In the genomic region with DNA sequence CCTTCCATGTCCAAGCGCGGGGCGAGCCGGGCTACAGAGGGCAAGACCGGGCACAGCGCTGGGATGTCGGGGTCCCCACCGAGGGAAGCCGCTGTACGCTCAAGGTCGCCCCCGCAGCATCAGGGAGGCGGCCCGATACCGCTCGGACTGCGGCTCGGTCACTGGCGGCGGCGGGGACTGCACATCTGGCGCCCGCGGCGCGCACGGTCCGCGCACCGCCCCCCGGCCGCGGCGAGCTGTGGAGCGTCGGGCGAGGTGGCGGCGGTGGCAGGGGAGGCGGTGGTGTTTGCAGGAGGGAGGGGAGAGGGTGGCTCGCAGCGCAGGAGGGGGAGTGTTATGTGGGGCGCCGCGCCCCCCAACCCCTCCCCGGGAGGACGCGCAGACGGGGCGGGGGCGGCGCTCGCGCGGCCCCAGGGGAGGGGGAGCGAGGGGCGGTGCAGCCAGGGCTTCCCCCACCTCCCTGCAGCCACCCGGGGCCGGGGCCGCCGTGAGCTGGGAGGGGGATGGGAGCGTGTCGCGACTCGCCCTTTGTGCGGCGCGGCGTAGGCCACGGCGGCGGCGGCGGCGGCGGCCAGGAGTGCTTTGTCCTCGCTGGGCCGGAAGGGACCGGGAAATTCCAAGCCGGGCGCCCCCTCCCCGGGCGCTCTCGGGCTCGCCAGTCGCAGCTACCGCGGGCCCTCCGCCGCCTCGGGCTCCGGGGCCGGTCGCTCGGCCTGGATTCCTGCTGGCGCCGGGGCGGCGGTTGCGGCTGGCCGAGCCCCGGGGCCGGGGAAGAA, we compare ENCODE assay signal across 1 cellular context.
TF ChIP-seq lines count a peak whose summit lies in the region.

A gene (minus strand): TSS at position 309 of the 776 bp plus-strand sequence. CDS start 301 bp downstream, at position 8.

TF ChIP-seq in HepG2, 621 proteins besides CTCF, POLR2A, EP300 and RAD21 (continued from another document and continues in another):
- TF ChIP-seq AGO1 (IDR thresholded peaks at IDR 0.05; ENCODE audit: low read depth, low read length, poor library complexity, severe bottlenecking) (no peak), ZNF17 (CRISPR knock-in tag; IDR thresholded peaks at IDR 0.05) (no peak), ZNF354B (CRISPR knock-in tag; IDR thresholded peaks at IDR 0.05) (no peak), SALL2 (CRISPR knock-in tag; IDR thresholded peaks at IDR 0.05) (no peak), CENPX (CRISPR knock-in tag; IDR thresholded peaks at IDR 0.05) (no peak), ZFP90 (CRISPR knock-in tag; IDR thresholded peaks at IDR 0.05; ENCODE audit: borderline replicate concordance) (0 out of 2 replicates have a peak, but pooled peaks have one; percentile 8), ISL2 (CRISPR knock-in tag; IDR thresholded peaks at IDR 0.05) (no peak), ZNF335 (CRISPR knock-in tag; IDR thresholded peaks at IDR 0.05) (no peak), ONECUT2 (CRISPR knock-in tag; IDR thresholded peaks at IDR 0.05) (no peak), PHF20 (CRISPR knock-in tag; IDR thresholded peaks at IDR 0.05) (no peak), ZNF790 (CRISPR knock-in tag; IDR thresholded peaks at IDR 0.05; ENCODE audit: borderline replicate concordance) (no peak), ZNF563 (CRISPR knock-in tag; IDR thresholded peaks at IDR 0.05) (no peak), ZNF891 (CRISPR knock-in tag; IDR thresholded peaks at IDR 0.05) (no peak), SP4 (CRISPR knock-in tag; IDR thresholded peaks at IDR 0.05) (peak; percentile 35; the same call in 1 of the 2 replicates), MAFG (CRISPR knock-in tag; IDR thresholded peaks at IDR 0.05) (no peak), ZNF577 (CRISPR knock-in tag; IDR thresholded peaks at IDR 0.05; ENCODE audit: borderline replicate concordance, low read depth) (no peak), PHF21A (CRISPR knock-in tag; IDR thresholded peaks at IDR 0.05) (no peak), ZNF879 (CRISPR knock-in tag; IDR thresholded peaks at IDR 0.05) (no peak), ZZZ3 (CRISPR knock-in tag; IDR thresholded peaks at IDR 0.05; ENCODE audit: borderline replicate concordance) (no peak), ZNF607 (CRISPR knock-in tag; IDR thresholded peaks at IDR 0.05; ENCODE audit: borderline replicate concordance) (no peak), ZFP82 (CRISPR knock-in tag; IDR thresholded peaks at IDR 0.05; ENCODE audit: borderline replicate concordance) (no peak; the same call in 1 of the 2 replicates)
- TF ChIP-seq, protein P1, sequence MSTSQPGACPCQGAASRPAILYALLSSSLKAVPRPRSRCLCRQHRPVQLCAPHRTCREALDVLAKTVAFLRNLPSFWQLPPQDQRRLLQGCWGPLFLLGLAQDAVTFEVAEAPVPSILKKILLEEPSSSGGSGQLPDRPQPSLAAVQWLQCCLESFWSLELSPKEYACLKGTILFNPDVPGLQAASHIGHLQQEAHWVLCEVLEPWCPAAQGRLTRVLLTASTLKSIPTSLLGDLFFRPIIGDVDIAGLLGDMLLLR (CRISPR knock-in tag; IDR thresholded peaks at IDR 0.05), result no peak
- TF ChIP-seq, protein P2, sequence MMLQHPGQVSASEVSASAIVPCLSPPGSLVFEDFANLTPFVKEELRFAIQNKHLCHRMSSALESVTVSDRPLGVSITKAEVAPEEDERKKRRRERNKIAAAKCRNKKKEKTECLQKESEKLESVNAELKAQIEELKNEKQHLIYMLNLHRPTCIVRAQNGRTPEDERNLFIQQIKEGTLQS (CRISPR knock-in tag; IDR thresholded peaks at IDR 0.05), result no peak
- TF ChIP-seq, protein P3, sequence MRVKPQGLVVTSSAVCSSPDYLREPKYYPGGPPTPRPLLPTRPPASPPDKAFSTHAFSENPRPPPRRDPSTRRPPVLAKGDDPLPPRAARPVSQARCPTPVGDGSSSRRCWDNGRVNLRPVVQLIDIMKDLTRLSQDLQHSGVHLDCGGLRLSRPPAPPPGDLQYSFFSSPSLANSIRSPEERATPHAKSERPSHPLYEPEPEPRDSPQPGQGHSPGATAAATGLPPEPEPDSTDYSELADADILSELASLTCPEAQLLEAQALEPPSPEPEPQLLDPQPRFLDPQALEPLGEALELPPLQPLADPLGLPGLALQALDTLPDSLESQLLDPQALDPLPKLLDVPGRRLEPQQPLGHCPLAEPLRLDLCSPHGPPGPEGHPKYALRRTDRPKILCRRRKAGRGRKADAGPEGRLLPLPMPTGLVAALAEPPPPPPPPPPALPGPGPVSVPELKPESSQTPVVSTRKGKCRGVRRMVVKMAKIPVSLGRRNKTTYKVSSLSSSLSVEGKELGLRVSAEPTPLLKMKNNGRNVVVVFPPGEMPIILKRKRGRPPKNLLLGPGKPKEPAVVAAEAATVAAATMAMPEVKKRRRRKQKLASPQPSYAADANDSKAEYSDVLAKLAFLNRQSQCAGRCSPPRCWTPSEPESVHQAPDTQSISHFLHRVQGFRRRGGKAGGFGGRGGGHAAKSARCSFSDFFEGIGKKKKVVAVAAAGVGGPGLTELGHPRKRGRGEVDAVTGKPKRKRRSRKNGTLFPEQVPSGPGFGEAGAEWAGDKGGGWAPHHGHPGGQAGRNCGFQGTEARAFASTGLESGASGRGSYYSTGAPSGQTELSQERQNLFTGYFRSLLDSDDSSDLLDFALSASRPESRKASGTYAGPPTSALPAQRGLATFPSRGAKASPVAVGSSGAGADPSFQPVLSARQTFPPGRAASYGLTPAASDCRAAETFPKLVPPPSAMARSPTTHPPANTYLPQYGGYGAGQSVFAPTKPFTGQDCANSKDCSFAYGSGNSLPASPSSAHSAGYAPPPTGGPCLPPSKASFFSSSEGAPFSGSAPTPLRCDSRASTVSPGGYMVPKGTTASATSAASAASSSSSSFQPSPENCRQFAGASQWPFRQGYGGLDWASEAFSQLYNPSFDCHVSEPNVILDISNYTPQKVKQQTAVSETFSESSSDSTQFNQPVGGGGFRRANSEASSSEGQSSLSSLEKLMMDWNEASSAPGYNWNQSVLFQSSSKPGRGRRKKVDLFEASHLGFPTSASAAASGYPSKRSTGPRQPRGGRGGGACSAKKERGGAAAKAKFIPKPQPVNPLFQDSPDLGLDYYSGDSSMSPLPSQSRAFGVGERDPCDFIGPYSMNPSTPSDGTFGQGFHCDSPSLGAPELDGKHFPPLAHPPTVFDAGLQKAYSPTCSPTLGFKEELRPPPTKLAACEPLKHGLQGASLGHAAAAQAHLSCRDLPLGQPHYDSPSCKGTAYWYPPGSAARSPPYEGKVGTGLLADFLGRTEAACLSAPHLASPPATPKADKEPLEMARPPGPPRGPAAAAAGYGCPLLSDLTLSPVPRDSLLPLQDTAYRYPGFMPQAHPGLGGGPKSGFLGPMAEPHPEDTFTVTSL (CRISPR knock-in tag; IDR thresholded peaks at IDR 0.05; ENCODE audit: borderline replicate concordance), result no peak
- TF ChIP-seq, protein P4, sequence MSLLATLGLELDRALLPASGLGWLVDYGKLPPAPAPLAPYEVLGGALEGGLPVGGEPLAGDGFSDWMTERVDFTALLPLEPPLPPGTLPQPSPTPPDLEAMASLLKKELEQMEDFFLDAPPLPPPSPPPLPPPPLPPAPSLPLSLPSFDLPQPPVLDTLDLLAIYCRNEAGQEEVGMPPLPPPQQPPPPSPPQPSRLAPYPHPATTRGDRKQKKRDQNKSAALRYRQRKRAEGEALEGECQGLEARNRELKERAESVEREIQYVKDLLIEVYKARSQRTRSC (CRISPR knock-in tag; IDR thresholded peaks at IDR 0.05; ENCODE audit: low read depth), result no peak
- TF ChIP-seq, protein P5, sequence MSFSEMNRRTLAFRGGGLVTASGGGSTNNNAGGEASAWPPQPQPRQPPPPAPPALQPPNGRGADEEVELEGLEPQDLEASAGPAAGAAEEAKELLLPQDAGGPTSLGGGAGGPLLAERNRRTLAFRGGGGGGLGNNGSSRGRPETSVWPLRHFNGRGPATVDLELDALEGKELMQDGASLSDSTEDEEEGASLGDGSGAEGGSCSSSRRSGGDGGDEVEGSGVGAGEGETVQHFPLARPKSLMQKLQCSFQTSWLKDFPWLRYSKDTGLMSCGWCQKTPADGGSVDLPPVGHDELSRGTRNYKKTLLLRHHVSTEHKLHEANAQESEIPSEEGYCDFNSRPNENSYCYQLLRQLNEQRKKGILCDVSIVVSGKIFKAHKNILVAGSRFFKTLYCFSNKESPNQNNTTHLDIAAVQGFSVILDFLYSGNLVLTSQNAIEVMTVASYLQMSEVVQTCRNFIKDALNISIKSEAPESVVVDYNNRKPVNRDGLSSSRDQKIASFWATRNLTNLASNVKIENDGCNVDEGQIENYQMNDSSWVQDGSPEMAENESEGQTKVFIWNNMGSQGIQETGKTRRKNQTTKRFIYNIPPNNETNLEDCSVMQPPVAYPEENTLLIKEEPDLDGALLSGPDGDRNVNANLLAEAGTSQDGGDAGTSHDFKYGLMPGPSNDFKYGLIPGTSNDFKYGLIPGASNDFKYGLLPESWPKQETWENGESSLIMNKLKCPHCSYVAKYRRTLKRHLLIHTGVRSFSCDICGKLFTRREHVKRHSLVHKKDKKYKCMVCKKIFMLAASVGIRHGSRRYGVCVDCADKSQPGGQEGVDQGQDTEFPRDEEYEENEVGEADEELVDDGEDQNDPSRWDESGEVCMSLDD (CRISPR knock-in tag; IDR thresholded peaks at IDR 0.05; ENCODE audit: borderline replicate concordance), result peak; percentile 43; the same call in 1 of the 2 replicates
- TF ChIP-seq, protein P6, sequence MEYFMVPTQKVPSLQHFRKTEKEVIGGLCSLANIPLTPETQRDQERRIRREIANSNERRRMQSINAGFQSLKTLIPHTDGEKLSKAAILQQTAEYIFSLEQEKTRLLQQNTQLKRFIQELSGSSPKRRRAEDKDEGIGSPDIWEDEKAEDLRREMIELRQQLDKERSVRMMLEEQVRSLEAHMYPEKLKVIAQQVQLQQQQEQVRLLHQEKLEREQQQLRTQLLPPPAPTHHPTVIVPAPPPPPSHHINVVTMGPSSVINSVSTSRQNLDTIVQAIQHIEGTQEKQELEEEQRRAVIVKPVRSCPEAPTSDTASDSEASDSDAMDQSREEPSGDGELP (IDR thresholded peaks at IDR 0.05; ENCODE audit: borderline replicate concordance, low read depth), result no peak
- TF ChIP-seq, protein P7, sequence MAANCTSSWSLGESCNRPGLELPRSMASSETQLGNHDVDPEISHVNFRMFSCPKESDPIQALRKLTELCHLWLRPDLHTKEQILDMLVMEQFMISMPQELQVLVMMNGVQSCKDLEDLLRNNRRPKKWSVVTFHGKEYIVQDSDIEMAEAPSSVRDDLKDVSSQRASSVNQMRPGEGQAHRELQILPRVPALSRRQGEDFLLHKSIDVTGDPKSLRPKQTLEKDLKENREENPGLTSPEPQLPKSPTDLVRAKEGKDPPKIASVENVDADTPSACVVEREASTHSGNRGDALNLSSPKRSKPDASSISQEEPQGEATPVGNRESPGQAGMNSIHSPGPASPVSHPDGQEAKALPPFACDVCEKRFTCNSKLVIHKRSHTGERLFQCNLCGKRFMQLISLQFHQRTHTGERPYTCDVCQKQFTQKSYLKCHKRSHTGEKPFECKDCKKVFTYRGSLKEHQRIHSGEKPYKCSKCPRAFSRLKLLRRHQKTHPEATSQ (CRISPR knock-in tag; IDR thresholded peaks at IDR 0.05; ENCODE audit: borderline replicate concordance), result no peak
- TF ChIP-seq, protein P8, sequence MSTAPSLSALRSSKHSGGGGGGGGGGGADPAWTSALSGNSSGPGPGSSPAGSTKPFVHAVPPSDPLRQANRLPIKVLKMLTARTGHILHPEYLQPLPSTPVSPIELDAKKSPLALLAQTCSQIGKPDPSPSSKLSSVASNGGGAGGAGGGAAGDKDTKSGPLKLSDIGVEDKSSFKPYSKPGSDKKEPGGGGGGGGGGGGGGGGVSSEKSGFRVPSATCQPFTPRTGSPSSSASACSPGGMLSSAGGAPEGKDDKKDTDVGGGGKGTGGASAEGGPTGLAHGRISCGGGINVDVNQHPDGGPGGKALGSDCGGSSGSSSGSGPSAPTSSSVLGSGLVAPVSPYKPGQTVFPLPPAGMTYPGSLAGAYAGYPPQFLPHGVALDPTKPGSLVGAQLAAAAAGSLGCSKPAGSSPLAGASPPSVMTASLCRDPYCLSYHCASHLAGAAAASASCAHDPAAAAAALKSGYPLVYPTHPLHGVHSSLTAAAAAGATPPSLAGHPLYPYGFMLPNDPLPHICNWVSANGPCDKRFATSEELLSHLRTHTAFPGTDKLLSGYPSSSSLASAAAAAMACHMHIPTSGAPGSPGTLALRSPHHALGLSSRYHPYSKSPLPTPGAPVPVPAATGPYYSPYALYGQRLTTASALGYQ (CRISPR knock-in tag; IDR thresholded peaks at IDR 0.05), result no peak
- TF ChIP-seq, protein P9, sequence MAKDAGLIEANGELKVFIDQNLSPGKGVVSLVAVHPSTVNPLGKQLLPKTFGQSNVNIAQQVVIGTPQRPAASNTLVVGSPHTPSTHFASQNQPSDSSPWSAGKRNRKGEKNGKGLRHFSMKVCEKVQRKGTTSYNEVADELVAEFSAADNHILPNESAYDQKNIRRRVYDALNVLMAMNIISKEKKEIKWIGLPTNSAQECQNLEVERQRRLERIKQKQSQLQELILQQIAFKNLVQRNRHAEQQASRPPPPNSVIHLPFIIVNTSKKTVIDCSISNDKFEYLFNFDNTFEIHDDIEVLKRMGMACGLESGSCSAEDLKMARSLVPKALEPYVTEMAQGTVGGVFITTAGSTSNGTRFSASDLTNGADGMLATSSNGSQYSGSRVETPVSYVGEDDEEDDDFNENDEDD (CRISPR knock-in tag; IDR thresholded peaks at IDR 0.05; ENCODE audit: borderline replicate concordance), result peak; percentile 47
- TF ChIP-seq, protein P10, sequence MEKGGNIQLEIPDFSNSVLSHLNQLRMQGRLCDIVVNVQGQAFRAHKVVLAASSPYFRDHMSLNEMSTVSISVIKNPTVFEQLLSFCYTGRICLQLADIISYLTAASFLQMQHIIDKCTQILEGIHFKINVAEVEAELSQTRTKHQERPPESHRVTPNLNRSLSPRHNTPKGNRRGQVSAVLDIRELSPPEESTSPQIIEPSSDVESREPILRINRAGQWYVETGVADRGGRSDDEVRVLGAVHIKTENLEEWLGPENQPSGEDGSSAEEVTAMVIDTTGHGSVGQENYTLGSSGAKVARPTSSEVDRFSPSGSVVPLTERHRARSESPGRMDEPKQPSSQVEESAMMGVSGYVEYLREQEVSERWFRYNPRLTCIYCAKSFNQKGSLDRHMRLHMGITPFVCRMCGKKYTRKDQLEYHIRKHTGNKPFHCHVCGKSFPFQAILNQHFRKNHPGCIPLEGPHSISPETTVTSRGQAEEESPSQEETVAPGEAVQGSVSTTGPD (CRISPR knock-in tag; IDR thresholded peaks at IDR 0.05), result no peak
- TF ChIP-seq, protein P11, sequence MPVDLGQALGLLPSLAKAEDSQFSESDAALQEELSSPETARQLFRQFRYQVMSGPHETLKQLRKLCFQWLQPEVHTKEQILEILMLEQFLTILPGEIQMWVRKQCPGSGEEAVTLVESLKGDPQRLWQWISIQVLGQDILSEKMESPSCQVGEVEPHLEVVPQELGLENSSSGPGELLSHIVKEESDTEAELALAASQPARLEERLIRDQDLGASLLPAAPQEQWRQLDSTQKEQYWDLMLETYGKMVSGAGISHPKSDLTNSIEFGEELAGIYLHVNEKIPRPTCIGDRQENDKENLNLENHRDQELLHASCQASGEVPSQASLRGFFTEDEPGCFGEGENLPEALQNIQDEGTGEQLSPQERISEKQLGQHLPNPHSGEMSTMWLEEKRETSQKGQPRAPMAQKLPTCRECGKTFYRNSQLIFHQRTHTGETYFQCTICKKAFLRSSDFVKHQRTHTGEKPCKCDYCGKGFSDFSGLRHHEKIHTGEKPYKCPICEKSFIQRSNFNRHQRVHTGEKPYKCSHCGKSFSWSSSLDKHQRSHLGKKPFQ (CRISPR knock-in tag; IDR thresholded peaks at IDR 0.05; ENCODE audit: insufficient replicate concordance), result no peak
